Comparison of ENCODE assay signal across 28 cellular contexts in genomic region chrX:20789103-20789502, GRCh38.
"Had no signal": no experiment of that assay in that cellular context is flagged by ENCODE, and none has a peak within 500 bp of the region (broad histone marks: within the 10 kb centered on the region; RNA-seq: fewer than 3 reads in every experiment).

No MANE protein-coding gene starts in this region.

- DNase-seq: activated CD4-positive, alpha-beta T cell treated with anti-CD3 and anti-CD28 coated beads for 48 hours; activated CD4-positive, alpha-beta T cell treated with anti-CD3 and anti-CD28 coated beads, Interleukin-2, amount 50 U/mL, for 1 hour; activated CD4-positive, alpha-beta T cell treated with anti-CD3 and anti-CD28 coated beads, Interleukin-2, amount 50 U/mL, for 48 hours; activated CD8-positive, alpha-beta memory T cell treated with anti-CD3 and anti-CD28 coated beads for 24 hours; activated CD8-positive, alpha-beta T cell treated with anti-CD3 and anti-CD28 coated beads for 36 hours; activated effector memory CD4-positive, alpha-beta T cell treated with Interleukin-2 at 50 U/mL for 16 hours; activated gamma-delta T cell treated with Interleukin-2 at 50 U/mL for 16 hours; activated naive CD4-positive, alpha-beta T cell treated with anti-CD3 and anti-CD28 coated beads, Interleukin-2, amount 50 U/mL, for 16 hours; activated naive CD4-positive, alpha-beta T cell treated with Interleukin-2 at 50 U/mL for 16 hours; activated T-cell treated with anti-CD3 and anti-CD28 coated beads, Interleukin-2, amount 50 U/mL, for 4 hours; amniotic stem cell; anterior cingulate cortex; body of pancreas; caudate nucleus; cortex of kidney; dermis blood vessel endothelial cell; effector CD4-positive, alpha-beta T cell; effector memory CD8-positive, alpha-beta T cell; erythroblast; foreskin keratinocyte; gastrocnemius medialis; glutamatergic neuron; heart left ventricle; T-helper 2 cell had no signal

- H3K36me3 ChIP-seq: esophagus muscularis mucosa, gastrocnemius medialis, heart left ventricle had no signal

- H3K27me3 ChIP-seq: body of pancreas, esophagus muscularis mucosa, foreskin keratinocyte, gastrocnemius medialis had no signal

- H3K4me3 ChIP-seq: body of pancreas, esophagus muscularis mucosa, gastrocnemius medialis, heart left ventricle had no signal

- ATAC-seq: activated CD8-positive, alpha-beta T cell treated with anti-CD3 and anti-CD28 coated beads for 36 hours; activated T-cell treated with anti-CD3 and anti-CD28 coated beads, Interleukin-2, amount 50 U/mL, for 4 hours; activated T-helper 17 cell treated with anti-CD3 and anti-CD28 coated beads, Interleukin-2, amount 50 U/mL, for 72 hours; body of pancreas; effector memory CD8-positive, alpha-beta T cell; foreskin keratinocyte; gastrocnemius medialis; heart left ventricle; WTC11 had no signal

- H3K9me3 ChIP-seq: body of pancreas, esophagus muscularis mucosa, gastrocnemius medialis, heart left ventricle had no signal

- H3K4me1 ChIP-seq: body of pancreas, esophagus muscularis mucosa, foreskin keratinocyte, gastrocnemius medialis, heart left ventricle had no signal

- H3K27ac ChIP-seq: body of pancreas, esophagus muscularis mucosa, foreskin keratinocyte, gastrocnemius medialis, heart left ventricle, VCaP had no signal
